Comparison of ENCODE assay signal across 17 cellular contexts in genomic region chr1:211355873-211356272, GRCh38.
"Had no signal": no experiment of that assay in that cellular context is flagged by ENCODE, and none has a peak within 500 bp of the region (broad histone marks: within the 10 kb centered on the region; RNA-seq: fewer than 3 reads in every experiment).

No MANE protein-coding gene starts in this region.

- H3K36me3 ChIP-seq: uterus had no signal

- H3K27ac Mint-ChIP-seq: activated naive CD4-positive, alpha-beta T cell treated with anti-CD3 and anti-CD28 coated beads for 36 hours; mesothelial cell of epicardium had no signal

- H3K4me3 Mint-ChIP-seq: activated naive CD4-positive, alpha-beta T cell treated with anti-CD3 and anti-CD28 coated beads for 36 hours; activated T-cell treated with anti-CD3 and anti-CD28 coated beads, Interleukin-2, amount 50 U/mL, for 4 hours; mesothelial cell of epicardium had no signal

- H3K27me3 ChIP-seq: body of pancreas, colonic mucosa, esophagus muscularis mucosa, SJSA1, tibial artery, uterus had no signal

- H3K27ac ChIP-seq: body of pancreas, colonic mucosa, esophagus muscularis mucosa, SJSA1, tibial artery, uterus had no signal

- DNase-seq: activated CD4-positive, CD25-positive, alpha-beta regulatory T cell treated with anti-CD3 and anti-CD28 coated beads, Interleukin-2, amount 50 U/mL, for 72 hours; activated naive CD4-positive, alpha-beta T cell treated with anti-CD3 and anti-CD28 coated beads for 36 hours; activated T-cell treated with anti-CD3 and anti-CD28 coated beads, Interleukin-2, amount 50 U/mL, for 4 hours; amniotic stem cell; body of pancreas; central memory CD4-positive, alpha-beta T cell; colonic mucosa; islet precursor cell; stimulated activated CD4-positive, alpha-beta T cell treated with anti-CD3 and anti-CD28 coated beads, Interleukin-12 subunit alpha, Interleukin-12 subunit beta, amount 100 ng/mL, for 4 hours; stimulated activated CD4-positive, alpha-beta T cell treated with anti-CD3 and anti-CD28 coated beads, Interleukin-2, amount 100 ng/mL, for 24 hours; SW 1271; tibial artery; uterus had no signal

- H3K4me3 ChIP-seq: body of pancreas, colonic mucosa, esophagus muscularis mucosa, lung, SJSA1, tibial artery, uterus had no signal

- H3K9me3 ChIP-seq: body of pancreas, colonic mucosa, esophagus muscularis mucosa, tibial artery, uterus had no signal

- ATAC-seq: body of pancreas had no signal
